8 cellular contexts compared by ENCODE assay signal in genomic region chr6:123802697-123803455, GRCh38. TPM values are rescaled to one million over a fixed set of nuclear protein-coding genes. Genes with fewer than 3 reads are reported as not detected.
DNase-seq lines count a peak whose midpoint lies in the region; ATAC-seq and TF ChIP-seq lines count a peak whose summit lies in the region.

No MANE protein-coding gene starts in this region.

- ATAC-seq in GM18870 (IDR thresholded peaks at IDR 0.05; ENCODE audit: unreplicated experiment) (peak; percentile 94), HG03135 (IDR thresholded peaks at IDR 0.05; ENCODE audit: unreplicated experiment) (peak; percentile 93), activated B cell treated with CpG ODN at 0.5 μM for 24 hours (ENCODE audit: low read depth) (peak; percentile 90)

- peak; percentile 45 for TF ChIP-seq CTCF in activated B cell treated with CpG ODN at 0.5 μM for 24 hours (IDR thresholded peaks at IDR 0.05)
- TF ChIP-seq CTCF in choroid plexus epithelial cell (conservative IDR thresholded peaks at IDR 0.05; ENCODE audit: low read depth, low read length), result peak; percentile 99

- H3K27me3 Mint-ChIP-seq in activated B cell treated with CpG ODN at 0.5 μM for 24 hours, result peaks cover 32% of the 10 kb centered on the region

- H3K27ac Mint-ChIP-seq in activated B cell treated with CpG ODN at 0.5 μM for 24 hours, result no peak overlapping the region

- no peaks in the 10 kb centered on the region for H3K36me3 Mint-ChIP-seq in activated B cell treated with CpG ODN at 0.5 μM for 24 hours (ENCODE audit: low read depth)

- peak overlapping the region; percentile 75 for H3K4me3 Mint-ChIP-seq in activated B cell treated with CpG ODN at 0.5 μM for 24 hours

- intact Hi-C loops in activated B cell treated with CpG ODN at 0.5 μM for 24 hours (cut with micrococcal nuclease), result loop anchor here (5.0 kb wide), 1 partner anchor 1964 kb away; no protein-coding TSS in a partner anchor

- POLR2A ChIA-PET in activated B cell treated with CpG ODN at 0.5 μM for 24 hours (lab: Charles Lee), result no interaction called here

- peak overlapping the region; percentile 57 for H3K4me3 ChIP-seq in choroid plexus epithelial cell (ENCODE audit: low read depth, low read length)

- CTCF ChIA-PET in activated B cell treated with CpG ODN at 0.5 μM for 24 hours (lab: Charles Lee), result interaction anchor here (0.8 to 1.7 kb wide), 4 partner anchors 13 to 1311 kb away, joined by 3 to 8 read pairs (median 4); no protein-coding TSS in a partner anchor

- no peaks in the 10 kb centered on the region for H3K9me3 Mint-ChIP-seq in activated B cell treated with CpG ODN at 0.5 μM for 24 hours

- peak; percentile 85 for DNase-seq in AG08396 (ENCODE audit: low spot score)
- peak; percentile 81 for DNase-seq in NCI-H2171 (lab: John Stamatoyannopoulos, UW)
- DNase-seq in activated B cell treated with CpG ODN at 0.5 μM for 24 hours, result peak; percentile 41
- peak; percentile 95 for DNase-seq in choroid plexus epithelial cell (ENCODE audit: low read depth)
- peak; percentile 73 for DNase-seq in kidney glomerular epithelial cell (lab: John Stamatoyannopoulos, UW)
- peak; percentile 48 to 58 (median 50) for DNase-seq in stimulated activated CD4-positive, alpha-beta T cell treated with anti-CD3 and anti-CD28 coated beads, Interleukin-12 subunit alpha, Interleukin-12 subunit beta, amount 100 ng/mL, for 48 hours (ENCODE audit: low read depth in 2 of 3, low spot score in 1 of 3)

- peaks cover 17% of the 10 kb centered on the region for H3K4me1 Mint-ChIP-seq in activated B cell treated with CpG ODN at 0.5 μM for 24 hours

RNA-seq across cellular contexts. Expression of gene NKAIN2, which starts 0.8 kb away (rescaled TPM):
- total RNA-seq in activated B cell treated with CpG ODN at 0.5 μM for 24 hours, result not detected in 2 replicates

Comparison
In these comparisons a context has a peak if more than half of its experiments do, and no peak if none do; other contexts are left out.
1. Peak in every context shown above with its lines: DNase-seq, ATAC-seq and H3K4me3 ChIP-seq.
2. DNase-seq: peak in every context shown above with its lines; median percentile 95 in choroid plexus epithelial cell; 85 in AG08396; 81 in NCI-H2171; 73 in kidney glomerular epithelial cell; 50 in stimulated activated CD4-positive, alpha-beta T cell treated with anti-CD3 and anti-CD28 coated beads, Interleukin-12 subunit alpha, Interleukin-12 subunit beta, amount 100 ng/mL, for 48 hours; 41 in activated B cell treated with CpG ODN at 0.5 μM for 24 hours.